In the genomic region with DNA sequence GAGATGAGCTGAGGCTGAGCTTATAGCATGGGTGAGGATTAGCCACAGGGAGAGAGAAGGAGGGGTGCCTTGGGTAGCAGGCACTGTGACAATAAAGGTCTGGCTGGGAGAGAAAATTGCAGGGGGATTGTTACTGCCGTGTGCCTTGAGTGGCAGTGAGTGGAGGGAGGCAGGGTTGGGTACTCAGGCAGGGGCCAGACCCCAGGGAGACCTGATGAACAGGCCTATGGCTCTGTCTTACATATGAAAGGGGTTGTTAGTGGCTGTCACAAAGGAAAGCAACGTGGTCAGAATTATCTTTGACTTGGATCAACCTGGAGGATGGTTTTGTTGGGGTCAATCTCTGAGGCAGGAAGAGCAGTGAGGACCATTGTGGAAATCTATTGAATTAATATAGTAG, we compare ENCODE assay signal across 9 cellular contexts.
"Had no signal": no experiment of that assay in that cellular context is flagged by ENCODE, and none has a peak within 500 bp of the region (broad histone marks: within the 10 kb centered on the region; RNA-seq: fewer than 3 reads in every experiment).

No MANE protein-coding gene starts in this region.

- H3K9me3 ChIP-seq: HAP-1 had no signal

- H3K27ac Mint-ChIP-seq: HFFc6, IgD-negative memory B cell had no signal

- H3K9me3 Mint-ChIP-seq: HFFc6, IgD-negative memory B cell had no signal

- H3K4me3 Mint-ChIP-seq: HFFc6, IgD-negative memory B cell had no signal

- ATAC-seq: HCT116, HepG2 had no signal

- H3K36me3 ChIP-seq: HAP-1 had no signal

- H3K36me3 Mint-ChIP-seq: IgD-negative memory B cell had no signal

- H3K4me3 ChIP-seq: HAP-1 had no signal

- DNase-seq: GOT3, H7, HFFc6, KBM-7 had no signal

- H3K4me1 Mint-ChIP-seq: IgD-negative memory B cell had no signal

- H3K27ac ChIP-seq: HL-60 had no signal
